In genomic region chr7:1054438-1055083, GRCh38 we compare ENCODE assay signal across 11 cellular contexts. TPM values are rescaled to one million over a fixed set of nuclear protein-coding genes. Genes with fewer than 3 reads are reported as not detected.
DNase-seq lines count a peak whose midpoint lies in the region; ATAC-seq lines count a peak whose summit lies in the region.
"Had no signal": no experiment of that assay in that cellular context is flagged by ENCODE, and none has a peak within 500 bp of the region (broad histone marks: within the 10 kb centered on the region; RNA-seq: fewer than 3 reads in every experiment).

No MANE protein-coding gene starts in this region.

- no peak overlapping the region for H3K4me3 ChIP-seq in mesenchymal stem cell (ENCODE audit: insufficient read depth in 1 of 2, low read depth in 1 of 2, low read length in 2 of 2)
- H3K4me3 ChIP-seq: A549 had no signal

- no peak overlapping the region for H2AK5ac ChIP-seq in mesenchymal stem cell (ENCODE audit: low read length, severe bottlenecking)

- no peak overlapping the region for H3K23ac ChIP-seq in mesenchymal stem cell (ENCODE audit: low read length in 2 of 2)

- H3K27me3 Mint-ChIP-seq in activated CD4-positive, alpha-beta T cell treated with anti-CD3 and anti-CD28 coated beads for 36 hours = no peaks in the 10 kb centered on the region
- peaks cover 80% of the 10 kb centered on the region for H3K27me3 Mint-ChIP-seq in dendritic cell treated with granulocyte-macrophage colony-stimulating factor and Interleukin-4, amounts not matched to agents 40 ng/mL and 50 ng/mL, for 4 days

- H3K4me1 Mint-ChIP-seq in activated CD4-positive, alpha-beta T cell treated with anti-CD3 and anti-CD28 coated beads for 36 hours = peaks cover 36% of the 10 kb centered on the region
- H3K4me1 Mint-ChIP-seq in dendritic cell treated with granulocyte-macrophage colony-stimulating factor and Interleukin-4, amounts not matched to agents 40 ng/mL and 50 ng/mL, for 4 days (ENCODE audit: low read depth) = peaks cover 72% of the 10 kb centered on the region

- H3K14ac ChIP-seq in mesenchymal stem cell (ENCODE audit: low read length in 2 of 2) = no peak overlapping the region

- no peaks in the 10 kb centered on the region for H3K9me3 Mint-ChIP-seq in activated CD4-positive, alpha-beta T cell treated with anti-CD3 and anti-CD28 coated beads for 36 hours (ENCODE audit: low read depth)
- H3K9me3 Mint-ChIP-seq in dendritic cell treated with granulocyte-macrophage colony-stimulating factor and Interleukin-4, amounts not matched to agents 40 ng/mL and 50 ng/mL, for 4 days = no peaks in the 10 kb centered on the region

- CTCF ChIA-PET in activated CD4-positive, alpha-beta T cell treated with anti-CD3 and anti-CD28 coated beads for 36 hours (lab: Charles Lee) = interaction anchor here (0.9 to 1.6 kb wide), 2 partner anchors 10 to 61 kb away, joined by 3 to 8 read pairs; partner anchors contain the start of gene GPR146

- H3K9ac ChIP-seq in mesenchymal stem cell (ENCODE audit: low read length) = peak overlapping the region; percentile 36

- no peak overlapping the region for H4K8ac ChIP-seq in mesenchymal stem cell (ENCODE audit: low read length)

- intact Hi-C loops in activated CD4-positive, alpha-beta T cell treated with anti-CD3 and anti-CD28 coated beads for 36 hours (cut with DNase I, micrococcal nuclease) = no loop called here
- intact Hi-C loops in dendritic cell treated with granulocyte-macrophage colony-stimulating factor and Interleukin-4, amounts not matched to agents 40 ng/mL and 50 ng/mL, for 4 days (cut with micrococcal nuclease) = no loop called here

- no peak for DNase-seq in activated CD4-positive, alpha-beta T cell treated with anti-CD3 and anti-CD28 coated beads for 36 hours
- DNase-seq in activated CD4-positive, alpha-beta T cell treated with anti-CD3 and anti-CD28 coated beads for 1 hour = no peak
- DNase-seq in mesenchymal stem cell = no peak
- DNase-seq in AG20443 (ENCODE audit: low spot score) = no peak
- no peak for DNase-seq in HCEC 1CT
- DNase-seq: NCI-H524 had no signal

- POLR2A ChIA-PET in activated CD4-positive, alpha-beta T cell treated with anti-CD3 and anti-CD28 coated beads for 36 hours (lab: Charles Lee) = interaction anchor here (0.6 kb wide), 1 partner anchor 95 kb away, joined by 3 read pairs; no protein-coding TSS in a partner anchor

- ATAC-seq in activated CD4-positive, alpha-beta T cell treated with anti-CD3 and anti-CD28 coated beads for 36 hours = peak; percentile 2
- ATAC-seq in GM18870 (IDR thresholded peaks at IDR 0.05; ENCODE audit: unreplicated experiment) = no peak
- ATAC-seq: A549 had no signal

- H2BK15ac ChIP-seq in mesenchymal stem cell (ENCODE audit: low read depth, poor library complexity, severe bottlenecking) = no peak overlapping the region

- no peak overlapping the region for H4K91ac ChIP-seq in mesenchymal stem cell (ENCODE audit: low read length)

- H3K18ac ChIP-seq in mesenchymal stem cell (ENCODE audit: low read depth in 1 of 2, low read length in 2 of 2) = no peak overlapping the region

- H2BK5ac ChIP-seq in mesenchymal stem cell (ENCODE audit: low read depth, low read length, poor library complexity, severe bottlenecking) = no peak overlapping the region

- H3K4ac ChIP-seq in mesenchymal stem cell (ENCODE audit: low read depth in 1 of 2, low read length in 2 of 2) = no peak overlapping the region

- WGBS in mesenchymal stem cell = 89% methylated on average over 37 of the region's 37 CpGs

- no peaks in the 10 kb centered on the region for H3K36me3 Mint-ChIP-seq in activated CD4-positive, alpha-beta T cell treated with anti-CD3 and anti-CD28 coated beads for 36 hours (ENCODE audit: low read depth)
- peaks cover 60% of the 10 kb centered on the region for H3K36me3 Mint-ChIP-seq in dendritic cell treated with granulocyte-macrophage colony-stimulating factor and Interleukin-4, amounts not matched to agents 40 ng/mL and 50 ng/mL, for 4 days (ENCODE audit: low read depth)

- peaks cover 0 to 55% of the 10 kb centered on the region in 2 experiments for H3K36me3 ChIP-seq in mesenchymal stem cell (ENCODE audit: control insufficient read depth in 1 of 2, insufficient read depth in 2 of 2, low read depth in 1 of 2, low read length in 2 of 2)
- H3K36me3 ChIP-seq: thoracic aorta had no signal

- no peak overlapping the region for H2BK120ac ChIP-seq in mesenchymal stem cell (ENCODE audit: low read depth, low read length)

- H3K27ac ChIP-seq in mesenchymal stem cell (ENCODE audit: low read length, poor library complexity, severe bottlenecking) (no peak overlapping the region), temporal lobe (ENCODE audit: low read depth, low read length) (peak overlapping the region; percentile 87)
- H3K27ac ChIP-seq: A549, thoracic aorta had no signal

- H2BK12ac ChIP-seq in mesenchymal stem cell (ENCODE audit: low read length in 2 of 2) = no peak overlapping the region

- H3K27me3 ChIP-seq in mesenchymal stem cell (ENCODE audit: control insufficient read depth in 1 of 2, insufficient read depth in 1 of 2, low read length in 2 of 2) = no peaks in the 10 kb centered on the region

- no peaks in the 10 kb centered on the region for H3K9me3 ChIP-seq in mesenchymal stem cell (ENCODE audit: control insufficient read depth, low read length)
- H3K9me3 ChIP-seq: A549, thoracic aorta had no signal

- peak overlapping the region; percentile 55 for H3K4me3 Mint-ChIP-seq in activated CD4-positive, alpha-beta T cell treated with anti-CD3 and anti-CD28 coated beads for 36 hours
- H3K4me3 Mint-ChIP-seq in dendritic cell treated with granulocyte-macrophage colony-stimulating factor and Interleukin-4, amounts not matched to agents 40 ng/mL and 50 ng/mL, for 4 days = peak overlapping the region; percentile 66

- H3K79me1 ChIP-seq in mesenchymal stem cell (replicated peaks; ENCODE audit: low read length, poor library complexity, severe bottlenecking) = peaks cover 33% of the 10 kb centered on the region

- H3K27ac Mint-ChIP-seq in activated CD4-positive, alpha-beta T cell treated with anti-CD3 and anti-CD28 coated beads for 36 hours = peak overlapping the region; percentile 31
- peak overlapping the region; percentile 77 for H3K27ac Mint-ChIP-seq in dendritic cell treated with granulocyte-macrophage colony-stimulating factor and Interleukin-4, amounts not matched to agents 40 ng/mL and 50 ng/mL, for 4 days

- peaks cover 51% of the 10 kb centered on the region for H3K4me1 ChIP-seq in mesenchymal stem cell (ENCODE audit: control insufficient read depth, insufficient read depth, low read depth, low read length)
- H3K4me1 ChIP-seq: A549 had no signal

- H2AFZ ChIP-seq in mesenchymal stem cell (ENCODE audit: low read depth, low read length) = no peak overlapping the region

- peak overlapping the region; percentile 15 for H3K4me2 ChIP-seq in mesenchymal stem cell (ENCODE audit: low read length, poor library complexity, severe bottlenecking)
- H3K4me2 ChIP-seq: A549 had no signal

RNA-seq across cellular contexts. Expression of gene GPR146, which starts 10.2 kb away (rescaled TPM):
- 1 to 10 TPM; 4.7 to 5.6 TPM for total RNA-seq in activated CD4-positive, alpha-beta T cell treated with anti-CD3 and anti-CD28 coated beads for 36 hours
- 0.36 TPM for polyA plus RNA-seq in mesenchymal stem cell (2013, experiment 1 of 2)
- polyA plus RNA-seq in mesenchymal stem cell (2013, experiment 2 of 2) = 0.40 TPM
- 1.2 TPM for total RNA-seq in temporal lobe

RNA-seq across cellular contexts. Expression of gene GPER1, which starts 33.4 kb away (rescaled TPM):
- total RNA-seq in activated CD4-positive, alpha-beta T cell treated with anti-CD3 and anti-CD28 coated beads for 36 hours = not detected
- polyA plus RNA-seq in mesenchymal stem cell (2013, experiment 1 of 2) = 3.9 TPM
- polyA plus RNA-seq in mesenchymal stem cell (2013, experiment 2 of 2) = 4.0 TPM
- total RNA-seq in temporal lobe = 0.98 TPM
